16 cellular contexts compared by ENCODE assay signal in genomic region chr9:116842658-116843057, GRCh38.
DNase-seq lines count a peak whose midpoint lies in the region; ATAC-seq and TF ChIP-seq lines count a peak whose summit lies in the region.
"Had no signal": no experiment of that assay in that cellular context is flagged by ENCODE, and none has a peak within 500 bp of the region (broad histone marks: within the 10 kb centered on the region; RNA-seq: fewer than 3 reads in every experiment).

No MANE protein-coding gene starts in this region.

- intact Hi-C loops in PC-3 (cut with micrococcal nuclease) = no loop called here
- intact Hi-C loops in left colon (cut with DNase I, micrococcal nuclease) = no loop called here
- intact Hi-C loops in activated T-helper 1 cell treated with anti-CD3 and anti-CD28 coated beads, Interleukin-12 subunit alpha, Interleukin-12 subunit beta, Interleukin-2, Interleukin-4 antibody, amounts not matched to agents 30 ng/mL and 10 ng/mL and 1 ng/mL, durations not matched to agents 14 hours and 24 hours and 36 hours (cut with micrococcal nuclease) = no loop called here

- no peaks in the 10 kb centered on the region for H3F3A ChIP-seq in PC-3 (ENCODE audit: low read length, unreplicated experiment)

- no peaks in the 10 kb centered on the region for H3K36me3 ChIP-seq in PC-3 (ENCODE audit: low read depth, low read length)
- H3K36me3 ChIP-seq: BLaER1 treated with 17β-estradiol and CSF1 and Interleukin-3, amounts not matched to agents 10 nM and 100 nM; heart left ventricle; sigmoid colon had no signal

- ATAC-seq in PC-3 (no peak), left colon (no peak)
- ATAC-seq: heart left ventricle had no signal

- TF ChIP-seq CTCF in GM12872 (IDR thresholded peaks at IDR 0.05; ENCODE audit: insufficient read depth, low read depth, low read length) = peak; percentile 25; the same call in 2 of the 3 replicates
- no peak for TF ChIP-seq CTCF in PC-3 (conservative IDR thresholded peaks at IDR 0.05; ENCODE audit: low read depth, low read length)

- H3K9me3 Mint-ChIP-seq in activated T-helper 1 cell treated with anti-CD3 and anti-CD28 coated beads, Interleukin-12 subunit alpha, Interleukin-12 subunit beta, Interleukin-2, Interleukin-4 antibody, amounts not matched to agents 30 ng/mL and 10 ng/mL and 1 ng/mL, durations not matched to agents 14 hours and 24 hours and 36 hours = no peaks in the 10 kb centered on the region
- H3K9me3 Mint-ChIP-seq: nephron; stimulated activated naive CD8-positive, alpha-beta T cell treated with anti-CD3 and anti-CD28 coated beads, Interleukin-15, Interleukin-2, amounts not matched to agents 100 ng/mL and 50 ng/mL, for 24 hours had no signal

- no peak overlapping the region for H3K27ac ChIP-seq in PC-3 (ENCODE audit: low read length)
- H3K27ac ChIP-seq: BLaER1 treated with 17β-estradiol and CSF1 and Interleukin-3, amounts not matched to agents 10 nM and 100 nM; heart left ventricle; sigmoid colon had no signal

- H3K4me1 Mint-ChIP-seq in activated T-helper 1 cell treated with anti-CD3 and anti-CD28 coated beads, Interleukin-12 subunit alpha, Interleukin-12 subunit beta, Interleukin-2, Interleukin-4 antibody, amounts not matched to agents 30 ng/mL and 10 ng/mL and 1 ng/mL, durations not matched to agents 14 hours and 24 hours and 36 hours (ENCODE audit: low read depth) = no peaks in the 10 kb centered on the region
- H3K4me1 Mint-ChIP-seq: activated naive CD8-positive, alpha-beta T cell treated with anti-CD3 and anti-CD28 coated beads, Interleukin-2, amount 10 ng/mL, durations not matched to agents 7 days and 5 days had no signal

- no TSS peak for BruUV-seq in PC-3 (replicated peaks; lab: Mats Ljungman, UMichigan)

- H3K4me3 Mint-ChIP-seq in activated T-helper 1 cell treated with anti-CD3 and anti-CD28 coated beads, Interleukin-12 subunit alpha, Interleukin-12 subunit beta, Interleukin-2, Interleukin-4 antibody, amounts not matched to agents 30 ng/mL and 10 ng/mL and 1 ng/mL, durations not matched to agents 14 hours and 24 hours and 36 hours = no peak overlapping the region
- H3K4me3 Mint-ChIP-seq: activated naive CD8-positive, alpha-beta T cell treated with anti-CD3 and anti-CD28 coated beads, Interleukin-2, amount 10 ng/mL, durations not matched to agents 7 days and 5 days; nephron; stimulated activated naive CD8-positive, alpha-beta T cell treated with anti-CD3 and anti-CD28 coated beads, Interleukin-15, Interleukin-2, amounts not matched to agents 100 ng/mL and 50 ng/mL, for 24 hours had no signal

- H3K4me3 ChIP-seq in PC-3 (ENCODE audit: low read length) = no peak overlapping the region
- H3K4me3 ChIP-seq: BLaER1 treated with 17β-estradiol and CSF1 and Interleukin-3, amounts not matched to agents 10 nM and 100 nM; heart left ventricle; sigmoid colon had no signal

- no peaks in the 10 kb centered on the region for H3K27me3 Mint-ChIP-seq in activated T-helper 1 cell treated with anti-CD3 and anti-CD28 coated beads, Interleukin-12 subunit alpha, Interleukin-12 subunit beta, Interleukin-2, Interleukin-4 antibody, amounts not matched to agents 30 ng/mL and 10 ng/mL and 1 ng/mL, durations not matched to agents 14 hours and 24 hours and 36 hours (ENCODE audit: insufficient read depth)
- H3K27me3 Mint-ChIP-seq: activated naive CD8-positive, alpha-beta T cell treated with anti-CD3 and anti-CD28 coated beads, Interleukin-2, amount 10 ng/mL, durations not matched to agents 7 days and 5 days; stimulated activated naive CD8-positive, alpha-beta T cell treated with anti-CD3 and anti-CD28 coated beads, Interleukin-15, Interleukin-2, amounts not matched to agents 100 ng/mL and 50 ng/mL, for 24 hours had no signal

- H4K20me1 ChIP-seq in PC-3 (ENCODE audit: low read length) = no peaks in the 10 kb centered on the region
- H4K20me1 ChIP-seq: BLaER1 treated with 17β-estradiol and CSF1 and Interleukin-3, amounts not matched to agents 10 nM and 100 nM had no signal

- no peaks in the 10 kb centered on the region for H3K9me2 ChIP-seq in PC-3 (replicated peaks; ENCODE audit: low read length)

- H3K27ac Mint-ChIP-seq in activated T-helper 1 cell treated with anti-CD3 and anti-CD28 coated beads, Interleukin-12 subunit alpha, Interleukin-12 subunit beta, Interleukin-2, Interleukin-4 antibody, amounts not matched to agents 30 ng/mL and 10 ng/mL and 1 ng/mL, durations not matched to agents 14 hours and 24 hours and 36 hours = no peak overlapping the region
- H3K27ac Mint-ChIP-seq: activated naive CD8-positive, alpha-beta T cell treated with anti-CD3 and anti-CD28 coated beads, Interleukin-2, amount 10 ng/mL, durations not matched to agents 7 days and 5 days; nephron; stimulated activated naive CD8-positive, alpha-beta T cell treated with anti-CD3 and anti-CD28 coated beads, Interleukin-15, Interleukin-2, amounts not matched to agents 100 ng/mL and 50 ng/mL, for 24 hours had no signal

- no peaks in the 10 kb centered on the region for H3K9me3 ChIP-seq in PC-3 (ENCODE audit: low read length)
- H3K9me3 ChIP-seq: heart left ventricle, sigmoid colon had no signal

- peak; percentile 85 for DNase-seq in NCI-H187 treated with DMSO at 0.1 percent for 48 hours (lab: John Stamatoyannopoulos, UW)
- peak; percentile 17 for DNase-seq in PC-3
- DNase-seq in iPS-NIHi7 (ENCODE audit: extremely low spot score) = peak; percentile 77
- DNase-seq in left colon = no peak
- no peak for DNase-seq in activated T-helper 1 cell treated with anti-CD3 and anti-CD28 coated beads, Interleukin-12 subunit alpha, Interleukin-12 subunit beta, Interleukin-2, Interleukin-4 antibody, amounts not matched to agents 30 ng/mL and 10 ng/mL and 1 ng/mL, durations not matched to agents 14 hours and 24 hours and 36 hours (ENCODE audit: low spot score)
- no peak for DNase-seq in NCI-H1694 treated with DMSO at 0.1 percent for 48 hours (lab: John Stamatoyannopoulos, UW)
- no peak for DNase-seq in SHP77 (lab: John Stamatoyannopoulos, UW)
- DNase-seq: activated CD4-positive, CD25-positive, alpha-beta regulatory T cell; activated CD8-positive, alpha-beta memory T cell treated with anti-CD3 and anti-CD28 coated beads, Interleukin-2, amount 50 U/mL, for 48 hours; activated naive CD8-positive, alpha-beta T cell treated with anti-CD3 and anti-CD28 coated beads, Interleukin-2, amount 10 ng/mL, durations not matched to agents 7 days and 5 days; heart left ventricle; sigmoid colon had no signal

- no peak overlapping the region for H3K9ac ChIP-seq in PC-3 (ENCODE audit: low read length)
- H3K9ac ChIP-seq: BLaER1 treated with 17β-estradiol and CSF1 and Interleukin-3, amounts not matched to agents 10 nM and 100 nM had no signal

- no peaks in the 10 kb centered on the region for H3K27me3 ChIP-seq in PC-3 (ENCODE audit: low read length)
- H3K27me3 ChIP-seq: BLaER1 treated with 17β-estradiol and CSF1 and Interleukin-3, amounts not matched to agents 10 nM and 100 nM; heart left ventricle; sigmoid colon had no signal

- no peaks in the 10 kb centered on the region for H3K4me1 ChIP-seq in PC-3 (ENCODE audit: insufficient read depth, low read length)
- H3K4me1 ChIP-seq: heart left ventricle, sigmoid colon had no signal

- POLR2A ChIA-PET in PC-3 (lab: Charles Lee; ENCODE audit: unreplicated experiment) = no interaction called here

- no peak overlapping the region for H3K4me2 ChIP-seq in PC-3 (ENCODE audit: low read length)

- CTCF ChIA-PET in PC-3 (lab: Charles Lee) = no interaction called here

- no peak overlapping the region for H2AFZ ChIP-seq in PC-3 (ENCODE audit: low read length)

- no peaks in the 10 kb centered on the region for H3K36me3 Mint-ChIP-seq in activated T-helper 1 cell treated with anti-CD3 and anti-CD28 coated beads, Interleukin-12 subunit alpha, Interleukin-12 subunit beta, Interleukin-2, Interleukin-4 antibody, amounts not matched to agents 30 ng/mL and 10 ng/mL and 1 ng/mL, durations not matched to agents 14 hours and 24 hours and 36 hours (ENCODE audit: low read depth)
- H3K36me3 Mint-ChIP-seq: activated naive CD8-positive, alpha-beta T cell treated with anti-CD3 and anti-CD28 coated beads, Interleukin-2, amount 10 ng/mL, durations not matched to agents 7 days and 5 days had no signal

- no peaks in the 10 kb centered on the region for H3K79me2 ChIP-seq in PC-3 (ENCODE audit: low read length)

Comparison
In these comparisons a context has a peak if more than half of its experiments do, and no peak if none do; other contexts are left out.
1. DNase-seq: peak in NCI-H187 treated with DMSO at 0.1 percent for 48 hours (single experiment), PC-3 (single experiment) and iPS-NIHi7 (single experiment); none in left colon (0 of 2), activated T-helper 1 cell treated with anti-CD3 and anti-CD28 coated beads, Interleukin-12 subunit alpha, Interleukin-12 subunit beta, Interleukin-2, Interleukin-4 antibody, amounts not matched to agents 30 ng/mL and 10 ng/mL and 1 ng/mL, durations not matched to agents 14 hours and 24 hours and 36 hours (single experiment), NCI-H1694 treated with DMSO at 0.1 percent for 48 hours (single experiment) and SHP77 (0 of 2).